Comparison of ENCODE assay signal across 33 cellular contexts in genomic region chr3:118187221-118187620, GRCh38.
"Had no signal": no experiment of that assay in that cellular context is flagged by ENCODE, and none has a peak within 500 bp of the region (broad histone marks: within the 10 kb centered on the region; RNA-seq: fewer than 3 reads in every experiment).

No MANE protein-coding gene starts in this region.

- H3K4me3 Mint-ChIP-seq: activated CD4-positive, alpha-beta memory T cell treated with anti-CD3 and anti-CD28 coated beads, Interleukin-2, amount 10 ng/mL, durations not matched to agents 7 days and 5 days; activated CD8-positive, alpha-beta memory T cell treated with anti-CD3 and anti-CD28 coated beads, Interleukin-2, amount 10 ng/mL, durations not matched to agents 7 days and 5 days; activated naive CD4-positive, alpha-beta T cell treated with anti-CD3 and anti-CD28 coated beads, Interleukin-2, amount 50 U/mL, for 24 hours; activated naive CD8-positive, alpha-beta T cell treated with anti-CD3 and anti-CD28 coated beads, Interleukin-2, amount 10 ng/mL, durations not matched to agents 7 days and 5 days; activated T-cell treated with anti-CD3 and anti-CD28 coated beads, Interleukin-2, amount 50 U/mL, for 72 hours; activated T-helper 17 cell treated with anti-CD3 and anti-CD28 coated beads, Interleukin-2, amount 50 U/mL, for 72 hours had no signal

- H3K4me1 Mint-ChIP-seq: activated CD4-positive, alpha-beta memory T cell treated with anti-CD3 and anti-CD28 coated beads, Interleukin-2, amount 10 ng/mL, durations not matched to agents 7 days and 5 days; activated CD8-positive, alpha-beta memory T cell treated with anti-CD3 and anti-CD28 coated beads, Interleukin-2, amount 10 ng/mL, durations not matched to agents 7 days and 5 days; activated naive CD4-positive, alpha-beta T cell treated with anti-CD3 and anti-CD28 coated beads, Interleukin-2, amount 50 U/mL, for 24 hours; activated naive CD8-positive, alpha-beta T cell treated with anti-CD3 and anti-CD28 coated beads, Interleukin-2, amount 10 ng/mL, durations not matched to agents 7 days and 5 days; activated T-helper 17 cell treated with anti-CD3 and anti-CD28 coated beads, Interleukin-2, amount 50 U/mL, for 72 hours had no signal

- H3K9me3 ChIP-seq: ascending aorta had no signal

- H3K36me3 Mint-ChIP-seq: activated CD8-positive, alpha-beta memory T cell treated with anti-CD3 and anti-CD28 coated beads, Interleukin-2, amount 10 ng/mL, durations not matched to agents 7 days and 5 days; activated naive CD4-positive, alpha-beta T cell treated with anti-CD3 and anti-CD28 coated beads, Interleukin-2, amount 50 U/mL, for 24 hours; activated naive CD8-positive, alpha-beta T cell treated with anti-CD3 and anti-CD28 coated beads, Interleukin-2, amount 10 ng/mL, durations not matched to agents 7 days and 5 days had no signal

- ATAC-seq: activated CD8-positive, alpha-beta memory T cell treated with anti-CD3 and anti-CD28 coated beads, Interleukin-2, amount 10 ng/mL, durations not matched to agents 7 days and 5 days; activated T-cell treated with anti-CD3 and anti-CD28 coated beads, Interleukin-2, amount 50 U/mL, for 72 hours; activated T-helper 17 cell treated with anti-CD3 and anti-CD28 coated beads, Interleukin-2, amount 50 U/mL, for 72 hours had no signal

- H3K27me3 ChIP-seq: ascending aorta, Peyer's patch had no signal

- H3K36me3 ChIP-seq: ascending aorta, Peyer's patch, WERI-Rb-1 had no signal

- DNase-seq: activated CD4-positive, alpha-beta memory T cell treated with anti-CD3 and anti-CD28 coated beads, Interleukin-2, amount 10 ng/mL, durations not matched to agents 7 days and 5 days; activated CD4-positive, alpha-beta T cell treated with anti-CD3 and anti-CD28 coated beads for 1 hour; activated CD4-positive, alpha-beta T cell treated with anti-CD3 and anti-CD28 coated beads for 48 hours; activated CD4-positive, CD25-positive, alpha-beta regulatory T cell; activated CD8-positive, alpha-beta memory T cell treated with anti-CD3 and anti-CD28 coated beads for 24 hours; activated CD8-positive, alpha-beta memory T cell treated with anti-CD3 and anti-CD28 coated beads, Interleukin-2, amount 10 ng/mL, durations not matched to agents 7 days and 5 days; activated effector memory CD4-positive, alpha-beta T cell treated with anti-CD3 and anti-CD28 coated beads, Interleukin-2, amount 50 U/mL, for 16 hours; activated naive CD4-positive, alpha-beta T cell; activated naive CD8-positive, alpha-beta T cell treated with anti-CD3 and anti-CD28 coated beads, Interleukin-2, amount 10 ng/mL, durations not matched to agents 7 days and 5 days; activated T-cell treated with anti-CD3 and anti-CD28 coated beads, Interleukin-2, amount 50 U/mL, for 1 hour; activated T-cell treated with anti-CD3 and anti-CD28 coated beads, Interleukin-2, amount 50 U/mL, for 72 hours; amygdala; caudate nucleus; cerebellar nuclear complex; MM.1S; MV-4-11; NCI-H1092; NCI-H1436 treated with DMSO at 0.1 percent for 48 hours; NCI-H1694 treated with DMSO at 0.1 percent for 48 hours; NCI-H2029; NCI-H345; NCI-H524 treated with DMSO at 0.1 percent for 48 hours; Peyer's patch; Right ventricle myocardium superior; RPMI8226; SW 1271; T-helper 1 cell; T-helper 2 cell; T-helper 9 cell; WERI-Rb-1 had no signal

- H3K4me1 ChIP-seq: ascending aorta, Peyer's patch had no signal

- H3K4me3 ChIP-seq: ascending aorta, Peyer's patch had no signal

- H3K27ac Mint-ChIP-seq: activated CD4-positive, alpha-beta memory T cell treated with anti-CD3 and anti-CD28 coated beads, Interleukin-2, amount 10 ng/mL, durations not matched to agents 7 days and 5 days; activated CD8-positive, alpha-beta memory T cell treated with anti-CD3 and anti-CD28 coated beads, Interleukin-2, amount 10 ng/mL, durations not matched to agents 7 days and 5 days; activated naive CD4-positive, alpha-beta T cell treated with anti-CD3 and anti-CD28 coated beads, Interleukin-2, amount 50 U/mL, for 24 hours; activated naive CD8-positive, alpha-beta T cell treated with anti-CD3 and anti-CD28 coated beads, Interleukin-2, amount 10 ng/mL, durations not matched to agents 7 days and 5 days; activated T-cell treated with anti-CD3 and anti-CD28 coated beads, Interleukin-2, amount 50 U/mL, for 72 hours; activated T-helper 17 cell treated with anti-CD3 and anti-CD28 coated beads, Interleukin-2, amount 50 U/mL, for 72 hours had no signal

- H3K27ac ChIP-seq: ascending aorta, Peyer's patch, WERI-Rb-1 had no signal

- H3K27me3 Mint-ChIP-seq: activated CD4-positive, alpha-beta memory T cell treated with anti-CD3 and anti-CD28 coated beads, Interleukin-2, amount 10 ng/mL, durations not matched to agents 7 days and 5 days; activated CD8-positive, alpha-beta memory T cell treated with anti-CD3 and anti-CD28 coated beads, Interleukin-2, amount 10 ng/mL, durations not matched to agents 7 days and 5 days; activated naive CD4-positive, alpha-beta T cell treated with anti-CD3 and anti-CD28 coated beads, Interleukin-2, amount 50 U/mL, for 24 hours; activated naive CD8-positive, alpha-beta T cell treated with anti-CD3 and anti-CD28 coated beads, Interleukin-2, amount 10 ng/mL, durations not matched to agents 7 days and 5 days; activated T-helper 17 cell treated with anti-CD3 and anti-CD28 coated beads, Interleukin-2, amount 50 U/mL, for 72 hours had no signal
